In genomic region chr3:189144645-189145044, GRCh38 we compare ENCODE assay signal across 8 cellular contexts. TPM values are rescaled to one million over a fixed set of nuclear protein-coding genes. Genes with fewer than 3 reads are reported as not detected.
DNase-seq lines count a peak whose midpoint lies in the region; ATAC-seq and FAIRE-seq lines count a peak whose summit lies in the region.

No MANE protein-coding gene starts in this region.

- 6 to 31% (median 16%) methylated on average over 5 of the region's 5 CpGs for WGBS in small intestine, 3 donors

- no peak for FAIRE-seq in small intestine (lab: Jason Lieb, UNC)

- no peak overlapping the region for H3K4me3 ChIP-seq in small intestine (ENCODE audit: low read depth in 1 of 2, low read length in 2 of 2)

- no peak overlapping the region for H3K27ac ChIP-seq in small intestine (ENCODE audit: low read depth in 1 of 2, low read length in 1 of 2)

- no peaks in the 10 kb centered on the region for H3K9me3 ChIP-seq in small intestine (ENCODE audit: control insufficient read depth, low read depth)

- H3K36me3 ChIP-seq in small intestine (ENCODE audit: control insufficient read depth in 2 of 2, insufficient read depth in 2 of 2, low read length in 2 of 2), result no peaks in the 10 kb centered on the region

- H3K27me3 ChIP-seq in small intestine (ENCODE audit: control insufficient read depth in 2 of 2, insufficient read depth in 2 of 2, low read length in 2 of 2), result no peaks in the 10 kb centered on the region

- ATAC-seq in esophagus mucosa (peak; percentile 93), GM21367 (IDR thresholded peaks at IDR 0.05; ENCODE audit: unreplicated experiment) (no peak)

- H3K4me1 ChIP-seq in small intestine (ENCODE audit: control insufficient read depth in 2 of 2, insufficient read depth in 1 of 2, low read depth in 1 of 2, low read length in 1 of 2), result no peaks in the 10 kb centered on the region

- peak; percentile 19 to 24 for DNase-seq in activated CD4-positive, alpha-beta T cell treated with anti-CD3 and anti-CD28 coated beads for 4 hours
- no peak for DNase-seq in activated CD4-positive, alpha-beta T cell treated with anti-CD3 and anti-CD28 coated beads, Interleukin-2, amount 50 U/mL, for 1 hour
- peak; percentile 73 for DNase-seq in NOMO-1 treated with dmso at 0.1 percent for 144 hours (lab: John Stamatoyannopoulos, UW; ENCODE audit: unreplicated experiment)
- DNase-seq in small intestine, result peak; percentile 69
- DNase-seq in NCI-H2029 treated with DMSO at 0.1 percent for 48 hours (lab: John Stamatoyannopoulos, UW), result no peak
- DNase-seq in glomerular visceral epithelial cell (ENCODE audit: extremely low spot score), result no peak

RNA-seq across cellular contexts. Expression of gene TPRG1, which starts 27.1 kb away (rescaled TPM):
- total RNA-seq in esophagus mucosa, result 30.4 TPM
- 1 to 10 TPM in 1 of 3 donors, under 1 TPM in 2; 0.89 to 1.9 (median 1.00) TPM for polyA plus RNA-seq in small intestine

Comparison
In these comparisons a context has a peak if more than half of its experiments do, and no peak if none do; other contexts are left out.
1. DNase-seq: peak in activated CD4-positive, alpha-beta T cell treated with anti-CD3 and anti-CD28 coated beads for 4 hours (2 of 2), NOMO-1 treated with dmso at 0.1 percent for 144 hours (single experiment) and small intestine (single experiment); none in activated CD4-positive, alpha-beta T cell treated with anti-CD3 and anti-CD28 coated beads, Interleukin-2, amount 50 U/mL, for 1 hour (single experiment), NCI-H2029 treated with DMSO at 0.1 percent for 48 hours (single experiment) and glomerular visceral epithelial cell (single experiment).